Comparison of ENCODE assay signal across 14 cellular contexts in the genomic region with DNA sequence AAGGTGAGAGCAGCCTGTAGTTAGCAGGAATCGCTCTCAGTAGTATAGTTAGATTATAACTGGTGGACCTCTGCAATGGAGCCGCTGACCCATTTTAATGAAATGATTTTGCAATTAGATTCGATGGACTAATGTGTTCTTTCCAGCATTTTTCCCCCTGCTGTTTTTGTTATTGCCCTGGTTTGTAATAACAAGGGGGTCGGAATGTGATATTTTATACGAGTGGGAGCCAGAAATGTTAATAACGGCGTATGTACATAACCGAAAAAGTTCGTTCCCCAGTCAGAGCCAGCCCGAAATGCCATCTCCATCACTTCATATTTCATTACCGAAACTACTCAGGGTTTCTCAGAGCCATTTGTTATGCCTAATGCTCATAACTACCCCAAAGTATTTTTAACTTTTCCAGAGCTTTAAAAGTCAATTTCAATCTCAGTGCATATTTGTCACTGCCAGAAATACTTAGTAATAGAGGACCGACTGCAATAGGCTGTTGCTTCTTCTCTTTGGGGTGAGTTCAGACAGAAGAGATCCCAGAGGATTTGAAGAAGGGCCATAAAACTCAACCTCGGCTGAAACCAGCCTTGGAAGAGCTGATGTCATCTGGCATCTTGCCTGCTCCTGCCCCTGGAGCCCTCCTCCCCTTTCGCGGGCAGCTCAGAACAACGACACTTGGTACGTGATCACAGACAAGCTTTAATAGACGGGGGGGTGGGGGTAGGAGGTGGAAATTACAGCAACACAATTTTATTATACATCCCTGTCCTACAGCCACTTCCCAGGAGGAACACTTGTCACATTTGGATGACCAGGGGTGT.
DNase-seq lines count a peak whose midpoint lies in the region; ATAC-seq and TF ChIP-seq lines count a peak whose summit lies in the region.
"Had no signal": no experiment of that assay in that cellular context is flagged by ENCODE, and none has a peak within 500 bp of the region (broad histone marks: within the 10 kb centered on the region; RNA-seq: fewer than 3 reads in every experiment).

No MANE protein-coding gene starts in this region.

- WGBS in heart right ventricle, 2 donors, result 63 to 74% methylated on average over 18 of the region's 18 CpGs

- DNase-seq in GOT3 (lab: John Stamatoyannopoulos, UW) (peak; percentile 55), SK-N-DZ (ENCODE audit: low spot score) (peak; percentile 75), heart right ventricle (peak; percentile 21 to 28), inferior parietal cortex (ENCODE audit: extremely low spot score) (no peak)
- no peak for DNase-seq in activated naive CD4-positive, alpha-beta T cell (lab: John Stamatoyannopoulos, UW)
- DNase-seq: NCI-H146, OCI-M1, retina had no signal

- H3K4me1 ChIP-seq in heart right ventricle, result peaks cover 0 to 5% (median 0%) of the 10 kb centered on the region in 9 donors
- peaks cover 5 to 18% (median 17%) of the 10 kb centered on the region in 5 donors for H3K4me1 ChIP-seq in subcutaneous abdominal adipose tissue (ENCODE audit: control insufficient read depth in 5 of 5, insufficient read depth in 5 of 5, low read length in 5 of 5)

- intact Hi-C loops in heart right ventricle (cut with DNase I), result no loop called here

- no peaks in the 10 kb centered on the region for H3K9me3 ChIP-seq in heart right ventricle
- peaks cover 0 to 7% (median 0%) of the 10 kb centered on the region in 5 donors for H3K9me3 ChIP-seq in subcutaneous abdominal adipose tissue (ENCODE audit: control insufficient read depth in 5 of 5, low read length in 5 of 5)

- ATAC-seq in heart right ventricle (peak in 4 of 8 donors; percentile 29 to 63 (median 36)), HG03565 (IDR thresholded peaks at IDR 0.05; ENCODE audit: unreplicated experiment) (no peak), HG02610 (IDR thresholded peaks at IDR 0.05; ENCODE audit: unreplicated experiment) (no peak)
- ATAC-seq: activated T-helper 17 cell treated with anti-CD3 and anti-CD28 coated beads, Interleukin-2, amount 50 U/mL, for 72 hours; HepG2 had no signal

- TF ChIP-seq CTCF in heart right ventricle (IDR thresholded peaks at IDR 0.05), result no peak

- H3K27ac ChIP-seq in heart right ventricle (peak overlapping the region in 1 of 10 donors; percentile 9), subcutaneous abdominal adipose tissue (ENCODE audit: low read depth, low read length) (peak overlapping the region; percentile 6)
- H3K27ac ChIP-seq: cardiac muscle cell had no signal

- peak overlapping the region in 1 of 5 donors; percentile 64 for H3K9ac ChIP-seq in subcutaneous abdominal adipose tissue (ENCODE audit: low read length in 5 of 5)

- H3K36me3 ChIP-seq in heart right ventricle (no peaks in the 10 kb centered on the region), subcutaneous abdominal adipose tissue (ENCODE audit: control insufficient read depth in 5 of 5, insufficient read depth in 5 of 5, low read length in 5 of 5) (peaks cover 0 to 22% (median 7%) of the 10 kb centered on the region in 5 donors)

- H3K27me3 ChIP-seq in heart right ventricle, result no peaks in the 10 kb centered on the region
- no peaks in the 10 kb centered on the region for H3K27me3 ChIP-seq in subcutaneous abdominal adipose tissue (ENCODE audit: control insufficient read depth in 5 of 5, insufficient read depth in 4 of 5, low read length in 5 of 5)
- H3K27me3 ChIP-seq: cardiac muscle cell had no signal

- no peak overlapping the region for H3K4me3 ChIP-seq in heart right ventricle
- no peak overlapping the region for H3K4me3 ChIP-seq in subcutaneous abdominal adipose tissue (ENCODE audit: low read depth in 1 of 5, low read length in 5 of 5)
- H3K4me3 ChIP-seq: cardiac muscle cell had no signal

Comparison
In these comparisons a context has a peak if more than half of its experiments do, and no peak if none do; other contexts are left out.
1. DNase-seq: peak in GOT3 (single experiment), SK-N-DZ (single experiment) and heart right ventricle (2 of 2); none in inferior parietal cortex (single experiment) and activated naive CD4-positive, alpha-beta T cell (0 of 4).